Comparison of ENCODE assay signal across 8 cellular contexts in genomic region chr18:2570772-2571199, GRCh38. TPM values are rescaled to one million over a fixed set of nuclear protein-coding genes. Genes with fewer than 3 reads are reported as not detected.
A peak's percentile ranks its signal among the peaks of the same experiment; 100 is the strongest.
DNase-seq lines count a peak whose midpoint lies in the region; ATAC-seq and TF ChIP-seq lines count a peak whose summit lies in the region.

No MANE protein-coding gene starts in this region.

- POLR2A ChIA-PET in CD8-positive, alpha-beta T cell (lab: Charles Lee) = interaction anchor here (0.7 to 3.5 kb wide), 14 partner anchors 13 to 879 kb away, joined by 3 to 58 read pairs (median 6); partner anchors contain the start of genes SMCHD1 and TGIF1

- DNase-seq in CD8-positive, alpha-beta T cell = peak in 4 of 7 experiments; percentile 35 to 73 (median 64)
- DNase-seq in activated gamma-delta T cell treated with Interleukin-2 at 50 U/mL for 16 hours = peak; percentile 56
- peak; percentile 52 to 86 for DNase-seq in foreskin fibroblast
- DNase-seq in neural crest cell (ENCODE audit: low read depth, low spot score) = peak; percentile 58
- peak; percentile 48 to 70 for DNase-seq in tibial nerve (ENCODE audit: low spot score in 2 of 2)

- CTCF ChIA-PET in CD8-positive, alpha-beta T cell (lab: Charles Lee) = interaction anchor here (0.6 to 1.9 kb wide), 9 partner anchors 31 to 135 kb away, joined by 3 to 8 read pairs (median 4); no protein-coding TSS in a partner anchor

- H3K4me1 ChIP-seq in CD8-positive, alpha-beta T cell (ENCODE audit: insufficient read depth, low read length) = peaks cover 27% of the 10 kb centered on the region
- H3K4me1 ChIP-seq in OCI-LY3 (ENCODE audit: low read length) (peaks cover 23% of the 10 kb centered on the region), tibial nerve (peaks cover 0 to 25% (median 9%) of the 10 kb centered on the region in 4 donors)

- peak overlapping the region; percentile 89 for H3K4me2 ChIP-seq in OCI-LY3 (ENCODE audit: low read length)

- TF ChIP-seq EP300 in tibial nerve (IDR thresholded peaks at IDR 0.05) = no peak

- peaks cover 61% of the 10 kb centered on the region for H3K79me2 ChIP-seq in OCI-LY3 (ENCODE audit: low read length)

- intact Hi-C loops in CD8-positive, alpha-beta T cell (cut with DNase I, micrococcal nuclease) = loop anchor here (1.0 to 5.0 kb wide), 6 partner anchors 19 to 337 kb away; partner anchors contain the start of gene SMCHD1 (in 2 of the 2)

- peaks cover 62% of the 10 kb centered on the region for H3K4me1 Mint-ChIP-seq in CD8-positive, alpha-beta T cell (ENCODE audit: low read depth)
- H3K4me1 Mint-ChIP-seq in neural crest cell = peaks cover 31% of the 10 kb centered on the region

- H3K9me3 Mint-ChIP-seq in CD8-positive, alpha-beta T cell = no peaks in the 10 kb centered on the region
- no peaks in the 10 kb centered on the region for H3K9me3 Mint-ChIP-seq in neural crest cell

- no peaks in the 10 kb centered on the region for H3K36me3 ChIP-seq in CD8-positive, alpha-beta T cell (ENCODE audit: insufficient read depth, low read length)
- H3K36me3 ChIP-seq in OCI-LY3 (replicated peaks; ENCODE audit: low read depth, low read length) = peaks cover 20% of the 10 kb centered on the region
- peaks cover 0 to 11% (median 0%) of the 10 kb centered on the region in 3 donors for H3K36me3 ChIP-seq in tibial nerve

- H3K4me3 Mint-ChIP-seq in CD8-positive, alpha-beta T cell = peak overlapping the region; percentile 99
- H3K4me3 Mint-ChIP-seq in neural crest cell = peak overlapping the region; percentile 96

- no peaks in the 10 kb centered on the region for H3K27me3 ChIP-seq in CD8-positive, alpha-beta T cell (ENCODE audit: insufficient read depth, low read length)
- H3K27me3 ChIP-seq in OCI-LY3 (ENCODE audit: low read depth, low read length) = no peaks in the 10 kb centered on the region
- H3K27me3 ChIP-seq in tibial nerve = no peaks in the 10 kb centered on the region

- TF ChIP-seq POLR2A in tibial nerve (IDR thresholded peaks at IDR 0.05) = no peak

- H3K27ac ChIP-seq in CD8-positive, alpha-beta T cell (ENCODE audit: low read depth, low read length) = peak overlapping the region; percentile 99
- H3K27ac ChIP-seq in OCI-LY3 (ENCODE audit: low read length) (peak overlapping the region; percentile 74), tibial nerve (peak overlapping the region; percentile 94 to 99 (median 97))

- peak; percentile 65 for ATAC-seq in CD8-positive, alpha-beta T cell
- ATAC-seq in GM19324 (IDR thresholded peaks at IDR 0.05; ENCODE audit: low FRiP score, unreplicated experiment) (peak; percentile 41), HG03378 (IDR thresholded peaks at IDR 0.05; ENCODE audit: unreplicated experiment) (peak; percentile 31)

- H3K27ac Mint-ChIP-seq in CD8-positive, alpha-beta T cell = peak overlapping the region; percentile 100
- H3K27ac Mint-ChIP-seq in neural crest cell (ENCODE audit: unreplicated experiment) = peak overlapping the region; percentile 99

- H3K4me3 ChIP-seq in CD8-positive, alpha-beta T cell (ENCODE audit: low read depth, low read length) = peak overlapping the region; percentile 89
- H3K4me3 ChIP-seq in OCI-LY3 (ENCODE audit: low read length) (peak overlapping the region; percentile 89), foreskin fibroblast (ENCODE audit: low read depth in 1 of 2, low read length in 2 of 2) (peak overlapping the region; percentile 84 to 90), tibial nerve (peak overlapping the region; percentile 61 to 76 (median 70))

- H3K36me3 Mint-ChIP-seq in CD8-positive, alpha-beta T cell = peaks cover 28% of the 10 kb centered on the region
- H3K36me3 Mint-ChIP-seq in neural crest cell (ENCODE audit: low read depth) = peaks cover 3% of the 10 kb centered on the region

- 0% methylated on average over 16 of the region's 16 CpGs for WGBS in tibial nerve, 2 donors

- H3K9me3 ChIP-seq in CD8-positive, alpha-beta T cell (ENCODE audit: low read length) = no peaks in the 10 kb centered on the region
- no peaks in the 10 kb centered on the region for H3K9me3 ChIP-seq in OCI-LY3 (ENCODE audit: insufficient read depth, low read length)
- H3K9me3 ChIP-seq in tibial nerve = no peaks in the 10 kb centered on the region

- H3K9ac ChIP-seq in OCI-LY3 (ENCODE audit: low read length) = peak overlapping the region; percentile 85

- peak overlapping the region; percentile 53 for H2AFZ ChIP-seq in OCI-LY3 (ENCODE audit: low read depth, low read length)

- H3K27me3 Mint-ChIP-seq in CD8-positive, alpha-beta T cell (ENCODE audit: low read depth) = no peaks in the 10 kb centered on the region
- H3K27me3 Mint-ChIP-seq in neural crest cell (ENCODE audit: low read depth) = no peaks in the 10 kb centered on the region

- TF ChIP-seq CTCF in CD8-positive, alpha-beta T cell (IDR thresholded peaks at IDR 0.05) = no peak
- no peak for TF ChIP-seq CTCF in OCI-LY3 (IDR thresholded peaks at IDR 0.05; ENCODE audit: low read depth, low read length)
- TF ChIP-seq CTCF in foreskin fibroblast (IDR thresholded peaks at IDR 0.05; ENCODE audit: low read depth, low read length) = no peak
- TF ChIP-seq CTCF in neural crest cell (conservative IDR thresholded peaks at IDR 0.05) = peak; percentile 27
- TF ChIP-seq CTCF in tibial nerve (IDR thresholded peaks at IDR 0.05) = peak in 2 of 5 experiments; percentile 14 to 31

- H4K20me1 ChIP-seq in OCI-LY3 (ENCODE audit: insufficient read depth, low read length) = no peaks in the 10 kb centered on the region

RNA-seq across cellular contexts. Expression of gene METTL4, which starts 0.5 kb away (rescaled TPM):
- total RNA-seq in CD8-positive, alpha-beta T cell = 1 to 10 TPM; 4.8 to 5.4 TPM
- 12.6 and 13.2 TPM in 2 replicates for total RNA-seq in neural crest cell
- total RNA-seq in tibial nerve = 10 to 100 TPM in 2 of 4 donors, 1 to 10 TPM in 2; 6.9 to 11.5 (median 9.2) TPM

RNA-seq across cellular contexts. Expression of gene NDC80, which starts 0.6 kb away (rescaled TPM):
- total RNA-seq in CD8-positive, alpha-beta T cell = 1 to 10 TPM; 5.6 to 7.1 TPM
- total RNA-seq in neural crest cell (49.5 and 52.1 TPM in 2 replicates), tibial nerve (1 to 10 TPM in 3 of 4 donors, under 1 TPM in 1; 0.63 to 3.7 (median 1.4) TPM)

Comparison
In these comparisons a context has a peak if more than half of its experiments do, and no peak if none do; other contexts are left out.
1. Peak in every context shown above with its lines: DNase-seq, ATAC-seq, H3K4me3 ChIP-seq and H3K27ac ChIP-seq.